20 cellular contexts compared by ENCODE assay signal in the genomic region with DNA sequence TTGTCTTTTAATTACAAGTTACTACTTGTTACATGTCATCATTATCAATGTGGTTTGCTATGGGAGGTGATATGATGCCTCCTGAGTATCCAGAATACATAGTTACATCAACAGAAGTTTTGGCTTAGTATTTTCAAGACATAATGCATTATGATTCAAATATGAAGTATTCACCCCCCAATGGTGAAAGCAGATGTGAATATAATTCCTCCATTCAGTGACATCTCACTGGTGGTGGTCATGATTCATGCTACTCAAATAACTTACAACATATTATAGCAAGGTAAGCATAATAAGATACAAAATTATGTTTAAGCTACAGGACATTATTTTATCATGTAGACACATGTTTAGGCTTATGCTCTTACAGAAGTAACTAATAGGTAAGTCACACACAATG. TPM values are rescaled to one million over a fixed set of nuclear protein-coding genes. Genes with fewer than 3 reads are reported as not detected.
DNase-seq lines count a peak whose midpoint lies in the region; TF ChIP-seq lines count a peak whose summit lies in the region.
"Had no signal": no experiment of that assay in that cellular context is flagged by ENCODE, and none has a peak within 500 bp of the region (broad histone marks: within the 10 kb centered on the region; RNA-seq: fewer than 3 reads in every experiment).

No MANE protein-coding gene starts in this region.

- CTCF ChIA-PET in BJ (lab: Yijun Ruan, JAX) = interaction anchor here (1.0 kb wide), 1 partner anchor 218 kb away, joined by 3 read pairs; no protein-coding TSS in a partner anchor

- POLR2A ChIA-PET in BJ (lab: Charles Lee) = no interaction called here

- DNase-seq in BJ (ENCODE audit: low read depth) = peak; percentile 10
- DNase-seq in HPDE6-E6E7 (ENCODE audit: extremely low spot score) = peak; percentile 49
- peak; percentile 38 for DNase-seq in brain pericyte (ENCODE audit: low read depth, low spot score)
- peak; percentile 5 for DNase-seq in kidney tubule cell (ENCODE audit: low spot score)
- DNase-seq in NCI-H82 treated with DMSO at 0.1 percent for 48 hours (lab: John Stamatoyannopoulos, UW; ENCODE audit: unreplicated experiment) = no peak
- no peak for DNase-seq in NCI-H82 (lab: John Stamatoyannopoulos, UW)
- no peak for DNase-seq in mucosa of gallbladder (ENCODE audit: low spot score)
- DNase-seq: activated gamma-delta T cell; aorta; CD4-positive, alpha-beta memory T cell; heart left ventricle; islet precursor cell; mesenchymal stem cell; MV-4-11; NCI-H2029; NCI-H510A; SHP77 treated with DMSO at 0.1 percent for 48 hours; stimulated activated naive CD4-positive, alpha-beta T cell treated with Interleukin-2 at 50 U/mL for 16 hours; trophoblast cell had no signal

- H3K27me3 ChIP-seq in BJ (ENCODE audit: control insufficient read depth, insufficient read depth, low read length) = no peaks in the 10 kb centered on the region
- H3K27me3 ChIP-seq: heart left ventricle had no signal

- TF ChIP-seq CTCF in BJ (IDR thresholded peaks at IDR 0.05; ENCODE audit: insufficient read depth, low read depth, low read length) = no peak

- no peak overlapping the region for H3K4me3 ChIP-seq in BJ (ENCODE audit: low read depth, low read length)
- H3K4me3 ChIP-seq: coronary artery, heart left ventricle had no signal

- peaks cover 12% of the 10 kb centered on the region for H3K36me3 ChIP-seq in BJ (ENCODE audit: control insufficient read depth, insufficient read depth, low read length)

RNA-seq across cellular contexts. Expression of gene TTBK2, which starts 34.9 kb away (rescaled TPM):
- 3.3 and 5.8 TPM in 2 replicates for polyA plus RNA-seq in BJ (2011; rRNA removed)
- 6.5 and 6.9 TPM in 2 replicates for polyA minus RNA-seq in BJ (2011; rRNA and poly(A)+ RNA removed)
- total RNA-seq in mucosa of gallbladder = 18.6 TPM

Comparison
In these comparisons a context has a peak if more than half of its experiments do, and no peak if none do; other contexts are left out.
1. DNase-seq: peak in BJ (single experiment), HPDE6-E6E7 (single experiment), brain pericyte (single experiment) and kidney tubule cell (single experiment); none in NCI-H82 treated with DMSO at 0.1 percent for 48 hours (single experiment), NCI-H82 (single experiment) and mucosa of gallbladder (single experiment).